8 cellular contexts compared by ENCODE assay signal in the genomic region with DNA sequence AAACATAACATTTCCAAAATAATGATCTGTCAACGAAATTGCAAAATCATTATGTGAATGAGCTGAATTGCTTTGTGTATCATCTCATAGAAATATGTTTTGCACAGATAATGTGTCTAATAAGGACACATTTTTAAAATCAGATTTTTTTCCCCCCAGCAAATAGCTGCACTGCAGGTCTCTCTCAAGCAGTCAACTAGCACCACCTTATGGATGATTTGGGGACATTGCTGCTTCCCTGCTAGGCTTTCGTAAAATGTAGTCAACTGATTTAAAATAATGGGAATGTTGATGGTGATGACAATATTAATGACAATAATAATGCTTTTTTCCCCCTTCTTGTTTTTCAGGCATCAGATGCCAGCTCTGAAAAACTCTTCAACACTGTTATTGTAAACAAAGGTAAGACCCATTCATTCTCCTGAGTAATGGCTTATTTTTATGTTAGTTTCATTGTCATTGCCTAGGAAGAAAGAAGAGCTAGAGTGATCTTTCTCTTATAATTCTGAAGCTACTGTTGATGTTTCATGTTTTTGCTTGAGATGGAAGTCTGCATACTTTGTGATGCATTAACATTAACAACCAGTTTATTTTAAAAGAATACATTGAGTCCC.
DNase-seq lines count a peak whose midpoint lies in the region; ATAC-seq and TF ChIP-seq lines count a peak whose summit lies in the region.

No MANE protein-coding gene starts in this region.

- H3K27me3 ChIP-seq in iPS-15b (ENCODE audit: control insufficient read depth, insufficient read depth, low read length), result peaks cover 2% of the 10 kb centered on the region

- H3K36me3 ChIP-seq in iPS-15b (ENCODE audit: control insufficient read depth, insufficient read depth, low read length), result peaks cover 6% of the 10 kb centered on the region

- POLR2A ChIA-PET in AG04449 (lab: Yijun Ruan, JAX), result no interaction called here

- no peaks in the 10 kb centered on the region for H3K9me3 ChIP-seq in iPS-15b (ENCODE audit: control insufficient read depth, insufficient read depth, low read length)

- H3K4me1 ChIP-seq in iPS-15b (ENCODE audit: control insufficient read depth, insufficient read depth, low read length), result peaks cover 42% of the 10 kb centered on the region

- no peak for ATAC-seq in HG02840 (IDR thresholded peaks at IDR 0.05; ENCODE audit: low FRiP score, unreplicated experiment)
- no peak for ATAC-seq in HG03095 (IDR thresholded peaks at IDR 0.05; ENCODE audit: unreplicated experiment)

- H3K9ac ChIP-seq in iPS-15b (ENCODE audit: low read depth, low read length), result no peak overlapping the region

- DNase-seq in AG04449 (ENCODE audit: low read depth, low spot score), result no peak
- DNase-seq in GM10266 (ENCODE audit: extremely low spot score), result peak; percentile 71
- peak; percentile 57 to 63 for DNase-seq in NCI-H1930 (lab: John Stamatoyannopoulos, UW)
- peak; percentile 62 for DNase-seq in amniotic epithelial cell (ENCODE audit: low read depth)
- DNase-seq in superior temporal gyrus (ENCODE audit: extremely low spot score), result peak; percentile 88

- TF ChIP-seq CTCF in AG04449 (IDR thresholded peaks at IDR 0.05; ENCODE audit: insufficient read depth, low read length, missing control alignments) (peak; percentile 81), GM10266 (IDR thresholded peaks at IDR 0.05; ENCODE audit: control insufficient read depth, insufficient read depth, low read depth, missing control alignments) (peak; percentile 76)

- H3K4me3 ChIP-seq in AG04449 (ENCODE audit: low read depth, low read length) (no peak overlapping the region), iPS-15b (ENCODE audit: low read depth, low read length) (peak overlapping the region; percentile 78)

- CTCF ChIA-PET in AG04449 (lab: Yijun Ruan, JAX), result interaction anchor here (0.7 to 6.5 kb wide), 64 partner anchors 9 to 1917 kb away, joined by 3 to 95 read pairs (median 4); no protein-coding TSS in a partner anchor
